16 cellular contexts compared by ENCODE assay signal in genomic region chr1:94395748-94396309, GRCh38.
"Had no signal": no experiment of that assay in that cellular context is flagged by ENCODE, and none has a peak within 500 bp of the region (broad histone marks: within the 10 kb centered on the region; RNA-seq: fewer than 3 reads in every experiment).

No MANE protein-coding gene starts in this region.

- H3K4me1 ChIP-seq: left lung, vagina had no signal

- H3K27ac Mint-ChIP-seq: activated B cell treated with CpG ODN at 0.5 μM for 24 hours; activated T-helper 17 cell treated with anti-CD3 and anti-CD28 coated beads, Interleukin-2, amount 50 U/mL, for 72 hours; memory B cell; neural progenitor cell; T-helper 1 cell treated with Interleukin-12 subunit alpha and Interleukin-12 subunit beta and Interleukin-4 antibody, amounts not matched to agents 30 μg/mL and 1 μg/mL, for 36 hours had no signal

- H3K9me3 ChIP-seq: esophagus squamous epithelium, left lung, ovary, vagina had no signal

- H3K4me1 Mint-ChIP-seq: activated B cell treated with CpG ODN at 0.5 μM for 24 hours; activated T-helper 17 cell treated with anti-CD3 and anti-CD28 coated beads, Interleukin-2, amount 50 U/mL, for 72 hours; memory B cell had no signal

- ATAC-seq: activated T-helper 17 cell treated with anti-CD3 and anti-CD28 coated beads, Interleukin-2, amount 50 U/mL, for 72 hours; left lung had no signal

- H3K9ac ChIP-seq: neural progenitor cell had no signal

- H2AFZ ChIP-seq: neural progenitor cell had no signal

- H3K27me3 ChIP-seq: brain microvascular endothelial cell, esophagus squamous epithelium, left lung, neural progenitor cell, ovary, vagina had no signal

- H3K36me3 Mint-ChIP-seq: memory B cell, neural progenitor cell had no signal

- H3K27ac ChIP-seq: brain microvascular endothelial cell, dorsolateral prefrontal cortex, esophagus squamous epithelium, left lung, neural progenitor cell, ovary, vagina had no signal

- H3K4me3 Mint-ChIP-seq: activated B cell treated with CpG ODN at 0.5 μM for 24 hours; activated T-helper 17 cell treated with anti-CD3 and anti-CD28 coated beads, Interleukin-2, amount 50 U/mL, for 72 hours; memory B cell; neural progenitor cell; T-helper 1 cell treated with Interleukin-12 subunit alpha and Interleukin-12 subunit beta and Interleukin-4 antibody, amounts not matched to agents 30 μg/mL and 1 μg/mL, for 36 hours had no signal

- H3K9me3 Mint-ChIP-seq: activated T-helper 17 cell treated with anti-CD3 and anti-CD28 coated beads, Interleukin-2, amount 50 U/mL, for 72 hours; memory B cell; T-helper 1 cell treated with Interleukin-12 subunit alpha and Interleukin-12 subunit beta and Interleukin-4 antibody, amounts not matched to agents 30 μg/mL and 1 μg/mL, for 36 hours had no signal

- H3K36me3 ChIP-seq: brain microvascular endothelial cell, esophagus squamous epithelium, left lung, neural progenitor cell, ovary, vagina had no signal

- H3K4me3 ChIP-seq: dorsolateral prefrontal cortex, esophagus squamous epithelium, left lung, neural progenitor cell, ovary, vagina had no signal

- DNase-seq: activated B cell treated with CpG ODN at 0.5 μM for 24 hours; activated CD4-positive, alpha-beta T cell treated with anti-CD3 and anti-CD28 coated beads, Interleukin-2, amount 50 U/mL, for 1 hour; activated naive CD4-positive, alpha-beta T cell treated with anti-CD3 and anti-CD28 coated beads, Interleukin-2, amount 50 U/mL, for 16 hours; activated T-cell treated with anti-CD3 and anti-CD28 coated beads for 4 hours; brain microvascular endothelial cell; esophagus squamous epithelium; left lung; ovary; retina; stimulated activated CD4-positive, alpha-beta T cell treated with anti-CD3 and anti-CD28 coated beads, Interleukin-4, amount 100 ng/mL, for 4 hours had no signal
